10 cellular contexts compared by ENCODE assay signal in genomic region chr1:54178296-54179070, GRCh38. TPM values are rescaled to one million over a fixed set of nuclear protein-coding genes. Genes with fewer than 3 reads are reported as not detected.
"Had no signal": no experiment of that assay in that cellular context is flagged by ENCODE, and none has a peak within 500 bp of the region (broad histone marks: within the 10 kb centered on the region; RNA-seq: fewer than 3 reads in every experiment).

No MANE protein-coding gene starts in this region.

- H3K4me3 Mint-ChIP-seq: GM23338, HFFc6, IgD-negative memory B cell had no signal

- H3K9me3 Mint-ChIP-seq: GM23338, HFFc6, IgD-negative memory B cell had no signal

- H3K9me3 ChIP-seq: HAP-1 had no signal

- H2AFZ ChIP-seq: GM23338 had no signal

- H3K4me2 ChIP-seq: GM23338 had no signal

- DNase-seq: H7, HFFc6 had no signal

- H3K4me1 Mint-ChIP-seq: IgD-negative memory B cell had no signal

- H3K4me1 ChIP-seq: HAP-1 had no signal

- FAIRE-seq: HepG2 had no signal

- H3K27ac Mint-ChIP-seq: GM23338, HFFc6, IgD-negative memory B cell had no signal

- ATAC-seq: GM23338, HCT116, HepG2 had no signal

- H3K27me3 Mint-ChIP-seq: IgD-negative memory B cell had no signal

- H3K27ac ChIP-seq: HL-60 had no signal

- H3K4me3 ChIP-seq: GM23338, HAP-1 had no signal

RNA-seq across cellular contexts. Expression of gene CDCP2, which starts 25.7 kb away (rescaled TPM):
- total RNA-seq: GM23338, H4, H7, HepG2, HFFc6, HT1080 had no signal
- polyA plus RNA-seq: GM23338, HepG2, IgD-negative memory B cell had no signal
